In genomic region chr15:98717942-98718341, GRCh38 we compare ENCODE assay signal across 18 cellular contexts.
DNase-seq lines count a peak whose midpoint lies in the region; ATAC-seq, FAIRE-seq and TF ChIP-seq lines count a peak whose summit lies in the region.
"Had no signal": no experiment of that assay in that cellular context is flagged by ENCODE, and none has a peak within 500 bp of the region (broad histone marks: within the 10 kb centered on the region; RNA-seq: fewer than 3 reads in every experiment).

No MANE protein-coding gene starts in this region.

- H3K9me3 Mint-ChIP-seq in Caco-2 (ENCODE audit: unreplicated experiment) (no peaks in the 10 kb centered on the region), glutamatergic neuron (ENCODE audit: unreplicated experiment) (peaks cover 9% of the 10 kb centered on the region)
- no peaks in the 10 kb centered on the region for H3K9me3 Mint-ChIP-seq in activated T-cell treated with anti-CD3 and anti-CD28 coated beads, Interleukin-2, amount 50 U/mL, for 72 hours
- H3K9me3 Mint-ChIP-seq: activated CD4-positive, alpha-beta T cell treated with anti-CD3 and anti-CD28 coated beads, Interleukin-2, amount 10 ng/mL, durations not matched to agents 24 days and 14 days; T-cell had no signal

- intact Hi-C loops in Caco-2 (cut with micrococcal nuclease; ENCODE audit: unreplicated experiment): no loop called here
- intact Hi-C loops in lower lobe of right lung (cut with DNase I): no loop called here

- CTCF ChIA-PET in Caco-2 (lab: Charles Lee): no interaction called here

- H3K4me1 Mint-ChIP-seq in Caco-2 (ENCODE audit: low read depth, unreplicated experiment) (peaks cover 61% of the 10 kb centered on the region), glutamatergic neuron (ENCODE audit: low read depth, unreplicated experiment) (peaks cover 66% of the 10 kb centered on the region)
- peaks cover 82% of the 10 kb centered on the region for H3K4me1 Mint-ChIP-seq in activated T-cell treated with anti-CD3 and anti-CD28 coated beads, Interleukin-2, amount 50 U/mL, for 72 hours (ENCODE audit: low read depth)

- FAIRE-seq in GM12891 (lab: Jason Lieb, UNC): no peak

- no peak for TF ChIP-seq POLR2A in GM12891 (IDR thresholded peaks at IDR 0.05; ENCODE audit: low read depth, low read length)

- H3K36me3 Mint-ChIP-seq in Caco-2 (ENCODE audit: insufficient read depth, unreplicated experiment) (peaks cover 10% of the 10 kb centered on the region), glutamatergic neuron (ENCODE audit: unreplicated experiment) (no peaks in the 10 kb centered on the region)
- H3K36me3 Mint-ChIP-seq in activated T-cell treated with anti-CD3 and anti-CD28 coated beads, Interleukin-2, amount 50 U/mL, for 72 hours (ENCODE audit: insufficient read depth in 2 of 2): no peaks in the 10 kb centered on the region
- H3K36me3 Mint-ChIP-seq: T-cell had no signal

- POLR2A ChIA-PET in Caco-2 (lab: Charles Lee): no interaction called here

- ATAC-seq in HG03159 (IDR thresholded peaks at IDR 0.05; ENCODE audit: unreplicated experiment): no peak
- no peak for ATAC-seq in activated T-cell treated with anti-CD3 and anti-CD28 coated beads, Interleukin-2, amount 50 U/mL, for 72 hours (replicated peaks in 1 of 2)
- ATAC-seq in lower lobe of right lung: no peak
- ATAC-seq: T-cell had no signal

- DNase-seq in Caco-2: no peak
- DNase-seq in SJCRH30: peak in 1 of 2 experiments; percentile 22
- DNase-seq in glutamatergic neuron: no peak
- no peak for DNase-seq in GM12891 (ENCODE audit: insufficient read length, low spot score)
- no peak for DNase-seq in activated T-cell treated with anti-CD3 and anti-CD28 coated beads, Interleukin-2, amount 50 U/mL, for 72 hours
- DNase-seq in lower lobe of right lung: no peak
- DNase-seq: activated CD4-positive, alpha-beta T cell treated with anti-CD3 and anti-CD28 coated beads, Interleukin-2, amount 10 ng/mL, durations not matched to agents 24 days and 14 days; activated CD8-positive, alpha-beta memory T cell treated with anti-CD3 and anti-CD28 coated beads, Interleukin-2, amount 50 U/mL, for 4 hours; activated gamma-delta T cell treated with Interleukin-2 at 50 U/mL for 16 hours; COR-L47; NCI-H2029 treated with DMSO at 0.1 percent for 48 hours; NCI-H510A; nephron progenitor cell; stimulated activated CD4-positive, alpha-beta T cell treated with anti-CD3 and anti-CD28 coated beads, Interleukin-15, amount 100 ng/mL, for 24 hours; T-cell had no signal

- H3K4me3 Mint-ChIP-seq in Caco-2 (ENCODE audit: unreplicated experiment): no peak overlapping the region
- H3K4me3 Mint-ChIP-seq in glutamatergic neuron (ENCODE audit: unreplicated experiment): no peak overlapping the region
- H3K4me3 Mint-ChIP-seq in activated T-cell treated with anti-CD3 and anti-CD28 coated beads, Interleukin-2, amount 50 U/mL, for 72 hours: no peak overlapping the region
- H3K4me3 Mint-ChIP-seq: activated CD4-positive, alpha-beta T cell treated with anti-CD3 and anti-CD28 coated beads, Interleukin-2, amount 10 ng/mL, durations not matched to agents 24 days and 14 days; nephron progenitor cell had no signal

- no peaks in the 10 kb centered on the region for H3K36me3 ChIP-seq in Caco-2 (ENCODE audit: control insufficient read depth, insufficient read depth, low read length)
- H3K36me3 ChIP-seq in SJCRH30: no peaks in the 10 kb centered on the region
- peaks cover 5% of the 10 kb centered on the region for H3K36me3 ChIP-seq in skeletal muscle satellite cell (ENCODE audit: insufficient read depth, low read length)
- H3K36me3 ChIP-seq in lower lobe of right lung: no peaks in the 10 kb centered on the region
- H3K36me3 ChIP-seq: tibial nerve had no signal

- peak overlapping the region; percentile 82 for H3K27ac Mint-ChIP-seq in Caco-2 (ENCODE audit: unreplicated experiment)
- H3K27ac Mint-ChIP-seq in glutamatergic neuron (ENCODE audit: unreplicated experiment): peak overlapping the region; percentile 26
- no peak overlapping the region for H3K27ac Mint-ChIP-seq in activated T-cell treated with anti-CD3 and anti-CD28 coated beads, Interleukin-2, amount 50 U/mL, for 72 hours
- H3K27ac Mint-ChIP-seq: activated CD4-positive, alpha-beta T cell treated with anti-CD3 and anti-CD28 coated beads, Interleukin-2, amount 10 ng/mL, durations not matched to agents 24 days and 14 days; T-cell had no signal

- no peak overlapping the region for H3K9ac ChIP-seq in skeletal muscle satellite cell (ENCODE audit: low read depth, low read length)

- no peaks in the 10 kb centered on the region for H3K27me3 ChIP-seq in Caco-2 (replicated peaks; ENCODE audit: control insufficient read depth, insufficient read depth, low read length)
- H3K27me3 ChIP-seq in SJCRH30: no peaks in the 10 kb centered on the region
- no peaks in the 10 kb centered on the region for H3K27me3 ChIP-seq in skeletal muscle satellite cell (ENCODE audit: control insufficient read depth, insufficient read depth, low read length)
- no peaks in the 10 kb centered on the region for H3K27me3 ChIP-seq in lower lobe of right lung (ENCODE audit: low read depth)
- H3K27me3 ChIP-seq: tibial nerve had no signal

- H3K4me3 ChIP-seq in Caco-2 (ENCODE audit: low read depth, low read length): no peak overlapping the region
- peak overlapping the region; percentile 34 for H3K4me3 ChIP-seq in SJCRH30
- peak overlapping the region; percentile 36 for H3K4me3 ChIP-seq in skeletal muscle satellite cell (ENCODE audit: low read length)
- H3K4me3 ChIP-seq in lower lobe of right lung: no peak overlapping the region
- H3K4me3 ChIP-seq: tibial nerve had no signal

- H3K9me3 ChIP-seq in Caco-2 (no peaks in the 10 kb centered on the region), SJCRH30 (replicated peaks) (no peaks in the 10 kb centered on the region), skeletal muscle satellite cell (replicated peaks; ENCODE audit: low read length) (no peaks in the 10 kb centered on the region), lower lobe of right lung (no peaks in the 10 kb centered on the region)
- H3K9me3 ChIP-seq: tibial nerve had no signal

- peak overlapping the region; percentile 79 for H3K27ac ChIP-seq in SJCRH30
- no peak overlapping the region for H3K27ac ChIP-seq in lower lobe of right lung

- H3K4me2 ChIP-seq in skeletal muscle satellite cell (ENCODE audit: low read length): peak overlapping the region; percentile 56

- H3K4me1 ChIP-seq in Caco-2: peaks cover 56% of the 10 kb centered on the region
- H3K4me1 ChIP-seq in SJCRH30: peaks cover 45% of the 10 kb centered on the region
- H3K4me1 ChIP-seq in skeletal muscle satellite cell (ENCODE audit: control insufficient read depth, insufficient read depth, low read length): peaks cover 39% of the 10 kb centered on the region
- H3K4me1 ChIP-seq in lower lobe of right lung: peaks cover 70% of the 10 kb centered on the region

- H3K27me3 Mint-ChIP-seq in Caco-2 (ENCODE audit: insufficient read depth, unreplicated experiment) (no peaks in the 10 kb centered on the region), glutamatergic neuron (ENCODE audit: unreplicated experiment) (peaks cover 13% of the 10 kb centered on the region)
- H3K27me3 Mint-ChIP-seq in activated T-cell treated with anti-CD3 and anti-CD28 coated beads, Interleukin-2, amount 50 U/mL, for 72 hours (ENCODE audit: low read depth): no peaks in the 10 kb centered on the region
- H3K27me3 Mint-ChIP-seq: activated CD4-positive, alpha-beta T cell treated with anti-CD3 and anti-CD28 coated beads, Interleukin-2, amount 10 ng/mL, durations not matched to agents 24 days and 14 days; T-cell had no signal

- BruUV-seq in Caco-2 (replicated peaks; lab: Mats Ljungman, UMichigan): no TSS peak

- TF ChIP-seq CTCF in Caco-2 (IDR thresholded peaks at IDR 0.05; ENCODE audit: insufficient read depth in 1 of 2, low read depth in 1 of 2, low read length in 1 of 2, severe bottlenecking in 1 of 2, unreplicated experiment in 1 of 2) (no peak), glutamatergic neuron (IDR thresholded peaks at IDR 0.05; ENCODE audit: partially characterized antibody, unreplicated experiment) (no peak), lower lobe of right lung (IDR thresholded peaks at IDR 0.05) (no peak)

TF ChIP-seq in GM12891, 5 proteins besides CTCF, POLR2A, EP300 and RAD21:
- TF ChIP-seq POU2F2 (IDR thresholded peaks at IDR 0.05; ENCODE audit: low read depth, low read length): no peak
- no peak for TF ChIP-seq POLR2AphosphoS5 (IDR thresholded peaks at IDR 0.05; ENCODE audit: low read depth, low read length)
- TF ChIP-seq TAF1 (IDR thresholded peaks at IDR 0.05; ENCODE audit: low read depth, low read length): no peak
- no peak for TF ChIP-seq SPI1 (IDR thresholded peaks at IDR 0.05; ENCODE audit: low read depth, low read length)
- no peak for TF ChIP-seq PAX5 (IDR thresholded peaks at IDR 0.05; ENCODE audit: insufficient read depth, low read length, severe bottlenecking)

Comparison
In these comparisons a context has a peak if more than half of its experiments do, and no peak if none do; other contexts are left out.
1. H3K4me3 ChIP-seq: peak in SJCRH30 (single experiment) and skeletal muscle satellite cell (single experiment); none in Caco-2 (single experiment) and lower lobe of right lung (single experiment).